7 cellular contexts compared by ENCODE assay signal in genomic region chr17:32111141-32111771, GRCh38. TPM values are rescaled to one million over a fixed set of nuclear protein-coding genes. Genes with fewer than 3 reads are reported as not detected.
A peak's percentile ranks its signal among the peaks of the same experiment; 100 is the strongest.
DNase-seq lines count a peak whose midpoint lies in the region; ATAC-seq and TF ChIP-seq lines count a peak whose summit lies in the region.

No MANE protein-coding gene starts in this region.

- H3K27ac ChIP-seq in cardiac muscle cell = no peak overlapping the region

- no peak for ATAC-seq in HG03469 (IDR thresholded peaks at IDR 0.05; ENCODE audit: unreplicated experiment)

- no peaks in the 10 kb centered on the region for H3K27me3 ChIP-seq in cardiac muscle cell

- H3K9me3 ChIP-seq in cardiac muscle cell (ENCODE audit: low read depth) = no peaks in the 10 kb centered on the region

- no peaks in the 10 kb centered on the region for H3K36me3 ChIP-seq in cardiac muscle cell

- H3K4me3 ChIP-seq in GM12864 (ENCODE audit: low read depth, low read length) (no peak overlapping the region), cardiac muscle cell (no peak overlapping the region)

- no peaks in the 10 kb centered on the region for H3K4me1 ChIP-seq in cardiac muscle cell (ENCODE audit: low read depth)

- DNase-seq in GM12864 (ENCODE audit: low read depth) (no peak), NCI-H2227 treated with DMSO at 0.1 percent for 48 hours (lab: John Stamatoyannopoulos, UW) (peak; percentile 19), cardiac muscle cell (ENCODE audit: low read depth in 1 of 2, low spot score in 1 of 2) (peak; percentile 22 to 77), SKM-1 (lab: John Stamatoyannopoulos, UW; ENCODE audit: unreplicated experiment) (no peak)
- DNase-seq in activated naive CD4-positive, alpha-beta T cell treated with anti-CD3 and anti-CD28 coated beads, Interleukin-2, amount 50 U/mL, for 16 hours = peak; percentile 22
- DNase-seq in stimulated activated CD4-positive, alpha-beta T cell treated with anti-CD3 and anti-CD28 coated beads, Interleukin-2, amount 100 ng/mL, for 24 hours = peak; percentile 23 to 24

- peak; percentile 47 for TF ChIP-seq CTCF in GM12864 (IDR thresholded peaks at IDR 0.05; ENCODE audit: low read depth, low read length, missing control alignments)
- peak; percentile 48 for TF ChIP-seq CTCF in cardiac muscle cell (IDR thresholded peaks at IDR 0.05; ENCODE audit: low read depth, low read length)

RNA-seq across cellular contexts. Expression of gene RHOT1, which starts 31.0 kb away (rescaled TPM):
- total RNA-seq in cardiac muscle cell = 33.7 and 47.1 TPM in 2 replicates
- 62.0 and 84.9 TPM in 2 replicates for polyA plus RNA-seq in cardiac muscle cell

Comparison
In these comparisons a context has a peak if more than half of its experiments do, and no peak if none do; other contexts are left out.
1. DNase-seq: peak in NCI-H2227 treated with DMSO at 0.1 percent for 48 hours (single experiment), activated naive CD4-positive, alpha-beta T cell treated with anti-CD3 and anti-CD28 coated beads, Interleukin-2, amount 50 U/mL, for 16 hours (single experiment), cardiac muscle cell (2 of 2) and stimulated activated CD4-positive, alpha-beta T cell treated with anti-CD3 and anti-CD28 coated beads, Interleukin-2, amount 100 ng/mL, for 24 hours (2 of 2); none in GM12864 (single experiment) and SKM-1 (single experiment).